In genomic region chr12:31965090-31965489, GRCh38 we compare ENCODE assay signal across 15 cellular contexts. TPM values are rescaled to one million over a fixed set of nuclear protein-coding genes. Genes with fewer than 3 reads are reported as not detected.
DNase-seq lines count a peak whose midpoint lies in the region; ATAC-seq and TF ChIP-seq lines count a peak whose summit lies in the region.
"Had no signal": no experiment of that assay in that cellular context is flagged by ENCODE, and none has a peak within 500 bp of the region (broad histone marks: within the 10 kb centered on the region; RNA-seq: fewer than 3 reads in every experiment).

No MANE protein-coding gene starts in this region.

- peaks cover 51% of the 10 kb centered on the region for H3K4me1 Mint-ChIP-seq in GM23338

- H3K27ac Mint-ChIP-seq in GM23338: no peak overlapping the region; the same call in 1 of the 2 replicates

- TF ChIP-seq CTCF in GM23338 (conservative IDR thresholded peaks at IDR 0.05; ENCODE audit: low read depth in 2 of 2) (no peak), upper lobe of left lung (IDR thresholded peaks at IDR 0.05) (no peak)

- peaks cover 86% of the 10 kb centered on the region for H3K36me3 Mint-ChIP-seq in GM23338 (ENCODE audit: low read depth)

- peaks cover 7% of the 10 kb centered on the region for H3K9me3 Mint-ChIP-seq in GM23338

- peaks cover 55% of the 10 kb centered on the region for H4K20me1 ChIP-seq in GM23338 (replicated peaks; ENCODE audit: insufficient read depth)

- H3K27ac ChIP-seq in GM23338 (ENCODE audit: low read depth): peak overlapping the region; percentile 64; the same call in 1 of the 2 replicates
- no peak overlapping the region for H3K27ac ChIP-seq in upper lobe of left lung
- H3K27ac ChIP-seq: gastrocnemius medialis, thyroid gland had no signal

- H3K4me1 ChIP-seq in GM23338 (ENCODE audit: insufficient read depth) (peaks cover 62% of the 10 kb centered on the region), upper lobe of left lung (peaks cover 39 to 54% (median 45%) of the 10 kb centered on the region in 4 donors)

- WGBS in upper lobe of left lung, 2 donors: 95 to 97% methylated on average over 9 of the region's 9 CpGs

- H3K4me3 Mint-ChIP-seq in GM23338: no peak overlapping the region

- TF ChIP-seq POLR2A in upper lobe of left lung (IDR thresholded peaks at IDR 0.05): no peak

- intact Hi-C loops in cardiac septum (cut with DNase I): no loop called here

- no peak overlapping the region for H2AFZ ChIP-seq in GM23338

- H3K9me2 ChIP-seq in GM23338 (ENCODE audit: insufficient read depth): no peaks in the 10 kb centered on the region

- H3K79me2 ChIP-seq in GM23338 (replicated peaks; ENCODE audit: insufficient read depth): peaks cover 100% of the 10 kb centered on the region

- no peaks in the 10 kb centered on the region for H3K9me3 ChIP-seq in upper lobe of left lung
- H3K9me3 ChIP-seq: gastrocnemius medialis, thyroid gland had no signal

- TF ChIP-seq EP300 in upper lobe of left lung (IDR thresholded peaks at IDR 0.05): no peak

- peaks cover 19% of the 10 kb centered on the region for H3F3A ChIP-seq in GM23338 (replicated peaks; ENCODE audit: low read depth)

- ATAC-seq in GM23338 (no peak), upper lobe of left lung (ENCODE audit: low FRiP score in 2 of 2) (no peak)
- ATAC-seq: gastrocnemius medialis had no signal

- peaks cover 5% of the 10 kb centered on the region for H3K27me3 Mint-ChIP-seq in GM23338 (ENCODE audit: insufficient read depth, low read depth, poor library complexity)

- H3K27me3 ChIP-seq in GM23338 (ENCODE audit: insufficient read depth): no peaks in the 10 kb centered on the region
- H3K27me3 ChIP-seq in upper lobe of left lung: no peaks in the 10 kb centered on the region
- H3K27me3 ChIP-seq: gastrocnemius medialis, thyroid gland had no signal

- H3K4me3 ChIP-seq in GM23338 (no peak overlapping the region), upper lobe of left lung (peak overlapping the region in 1 of 4 donors; percentile 7)
- H3K4me3 ChIP-seq: gastrocnemius medialis, thyroid gland had no signal

- peak; percentile 52 for DNase-seq in GM23338 (ENCODE audit: low spot score)
- DNase-seq in T follicular helper cell (ENCODE audit: low read depth): peak; percentile 27
- DNase-seq in activated naive CD8-positive, alpha-beta T cell treated with anti-CD3 and anti-CD28 coated beads, Interleukin-2, amount 50 U/mL, for 16 hours (ENCODE audit: low read depth, low spot score): peak; percentile 6
- peak; percentile 9 to 16 for DNase-seq in stimulated activated CD8-positive, alpha-beta memory T cell treated with anti-CD3 and anti-CD28 coated beads, Interleukin-15, amount 100 ng/mL, for 48 hours (ENCODE audit: low read depth in 2 of 2)
- no peak for DNase-seq in upper lobe of left lung
- no peak for DNase-seq in cardiac septum (ENCODE audit: low spot score)
- no peak for DNase-seq in AG08395 (ENCODE audit: low spot score)
- DNase-seq: activated CD4-positive, CD25-positive, alpha-beta regulatory T cell; gastrocnemius medialis; kidney; NCI-H1092; NCI-H69; retina; Right ventricle myocardium superior; thyroid gland had no signal

- H3K36me3 ChIP-seq in GM23338 (ENCODE audit: insufficient read depth): peaks cover 28% of the 10 kb centered on the region
- H3K36me3 ChIP-seq in upper lobe of left lung: peaks cover 0 to 48% (median 4%) of the 10 kb centered on the region in 4 donors

- H3K4me2 ChIP-seq in GM23338: peak overlapping the region; percentile 53; the same call in 1 of the 2 replicates

TF ChIP-seq in GM23338, 12 proteins besides CTCF, POLR2A, EP300 and RAD21 (continues in another document):
- no peak for TF ChIP-seq ZNF331 (CRISPR knock-in tag; IDR thresholded peaks at IDR 0.05; ENCODE audit: low read depth)
- TF ChIP-seq EZH2phosphoT487 (IDR thresholded peaks at IDR 0.05; ENCODE audit: unreplicated experiment): no peak
- TF ChIP-seq REST (IDR thresholded peaks at IDR 0.05; ENCODE audit: unreplicated experiment): no peak
- TF ChIP-seq STAT1 (IDR thresholded peaks at IDR 0.05; ENCODE audit: unreplicated experiment): no peak
- TF ChIP-seq, protein P1, sequence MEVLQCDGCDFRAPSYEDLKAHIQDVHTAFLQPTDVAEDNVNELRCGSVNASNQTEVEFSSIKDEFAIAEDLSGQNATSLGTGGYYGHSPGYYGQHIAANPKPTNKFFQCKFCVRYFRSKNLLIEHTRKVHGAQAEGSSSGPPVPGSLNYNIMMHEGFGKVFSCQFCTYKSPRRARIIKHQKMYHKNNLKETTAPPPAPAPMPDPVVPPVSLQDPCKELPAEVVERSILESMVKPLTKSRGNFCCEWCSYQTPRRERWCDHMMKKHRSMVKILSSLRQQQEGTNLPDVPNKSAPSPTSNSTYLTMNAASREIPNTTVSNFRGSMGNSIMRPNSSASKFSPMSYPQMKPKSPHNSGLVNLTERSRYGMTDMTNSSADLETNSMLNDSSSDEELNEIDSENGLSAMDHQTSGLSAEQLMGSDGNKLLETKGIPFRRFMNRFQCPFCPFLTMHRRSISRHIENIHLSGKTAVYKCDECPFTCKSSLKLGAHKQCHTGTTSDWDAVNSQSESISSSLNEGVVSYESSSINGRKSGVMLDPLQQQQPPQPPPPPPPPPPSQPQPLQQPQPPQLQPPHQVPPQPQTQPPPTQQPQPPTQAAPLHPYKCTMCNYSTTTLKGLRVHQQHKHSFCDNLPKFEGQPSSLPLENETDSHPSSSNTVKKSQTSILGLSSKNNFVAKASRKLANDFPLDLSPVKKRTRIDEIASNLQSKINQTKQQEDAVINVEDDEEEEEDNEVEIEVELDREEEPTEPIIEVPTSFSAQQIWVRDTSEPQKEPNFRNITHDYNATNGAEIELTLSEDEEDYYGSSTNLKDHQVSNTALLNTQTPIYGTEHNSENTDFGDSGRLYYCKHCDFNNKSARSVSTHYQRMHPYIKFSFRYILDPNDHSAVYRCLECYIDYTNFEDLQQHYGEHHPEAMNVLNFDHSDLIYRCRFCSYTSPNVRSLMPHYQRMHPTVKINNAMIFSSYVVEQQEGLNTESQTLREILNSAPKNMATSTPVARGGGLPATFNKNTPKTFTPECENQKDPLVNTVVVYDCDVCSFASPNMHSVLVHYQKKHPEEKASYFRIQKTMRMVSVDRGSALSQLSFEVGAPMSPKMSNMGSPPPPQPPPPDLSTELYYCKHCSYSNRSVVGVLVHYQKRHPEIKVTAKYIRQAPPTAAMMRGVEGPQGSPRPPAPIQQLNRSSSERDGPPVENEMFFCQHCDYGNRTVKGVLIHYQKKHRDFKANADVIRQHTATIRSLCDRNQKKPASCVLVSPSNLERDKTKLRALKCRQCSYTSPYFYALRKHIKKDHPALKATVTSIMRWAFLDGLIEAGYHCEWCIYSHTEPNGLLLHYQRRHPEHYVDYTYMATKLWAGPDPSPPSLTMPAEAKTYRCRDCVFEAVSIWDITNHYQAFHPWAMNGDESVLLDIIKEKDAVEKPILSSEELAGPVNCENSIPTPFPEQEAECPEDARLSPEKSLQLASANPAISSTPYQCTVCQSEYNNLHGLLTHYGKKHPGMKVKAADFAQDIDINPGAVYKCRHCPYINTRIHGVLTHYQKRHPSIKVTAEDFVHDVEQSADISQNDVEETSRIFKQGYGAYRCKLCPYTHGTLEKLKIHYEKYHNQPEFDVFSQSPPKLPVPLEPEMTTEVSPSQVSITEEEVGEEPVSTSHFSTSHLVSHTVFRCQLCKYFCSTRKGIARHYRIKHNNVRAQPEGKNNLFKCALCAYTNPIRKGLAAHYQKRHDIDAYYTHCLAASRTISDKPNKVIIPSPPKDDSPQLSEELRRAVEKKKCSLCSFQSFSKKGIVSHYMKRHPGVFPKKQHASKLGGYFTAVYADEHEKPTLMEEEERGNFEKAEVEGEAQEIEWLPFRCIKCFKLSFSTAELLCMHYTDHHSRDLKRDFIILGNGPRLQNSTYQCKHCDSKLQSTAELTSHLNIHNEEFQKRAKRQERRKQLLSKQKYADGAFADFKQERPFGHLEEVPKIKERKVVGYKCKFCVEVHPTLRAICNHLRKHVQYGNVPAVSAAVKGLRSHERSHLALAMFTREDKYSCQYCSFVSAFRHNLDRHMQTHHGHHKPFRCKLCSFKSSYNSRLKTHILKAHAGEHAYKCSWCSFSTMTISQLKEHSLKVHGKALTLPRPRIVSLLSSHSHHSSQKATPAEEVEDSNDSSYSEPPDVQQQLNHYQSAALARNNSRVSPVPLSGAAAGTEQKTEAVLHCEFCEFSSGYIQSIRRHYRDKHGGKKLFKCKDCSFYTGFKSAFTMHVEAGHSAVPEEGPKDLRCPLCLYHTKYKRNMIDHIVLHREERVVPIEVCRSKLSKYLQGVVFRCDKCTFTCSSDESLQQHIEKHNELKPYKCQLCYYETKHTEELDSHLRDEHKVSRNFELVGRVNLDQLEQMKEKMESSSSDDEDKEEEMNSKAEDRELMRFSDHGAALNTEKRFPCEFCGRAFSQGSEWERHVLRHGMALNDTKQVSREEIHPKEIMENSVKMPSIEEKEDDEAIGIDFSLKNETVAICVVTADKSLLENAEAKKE (CRISPR knock-in tag; IDR thresholded peaks at IDR 0.05): no peak
- no peak for TF ChIP-seq NANOG (IDR thresholded peaks at IDR 0.05; ENCODE audit: borderline replicate concordance)

RNA-seq across cellular contexts. Expression of gene RESF1, which starts 5.9 kb away (rescaled TPM):
- 236 and 313 TPM in 2 replicates for total RNA-seq in GM23338 (2014; rRNA removed; shearing (Covaris generic))
- 126 and 134 TPM in 2 replicates for polyA plus RNA-seq in GM23338 (2016; fragmentation: Nextera tagmentation; extraction: Ambion mirVana)
- total RNA-seq in upper lobe of left lung: 100 to 1,000 TPM in 2 of 6 donors, 10 to 100 TPM in 4; 29.7 to 124 (median 64.8) TPM
- 17.3 TPM for total RNA-seq in cardiac septum

Comparison
In these comparisons a context has a peak if more than half of its experiments do, and no peak if none do; other contexts are left out.
1. DNase-seq: peak in GM23338 (single experiment), T follicular helper cell (single experiment), activated naive CD8-positive, alpha-beta T cell treated with anti-CD3 and anti-CD28 coated beads, Interleukin-2, amount 50 U/mL, for 16 hours (single experiment) and stimulated activated CD8-positive, alpha-beta memory T cell treated with anti-CD3 and anti-CD28 coated beads, Interleukin-15, amount 100 ng/mL, for 48 hours (2 of 2); none in upper lobe of left lung (0 of 2), cardiac septum (single experiment) and AG08395 (single experiment).